ENCODE assay signal across 17 cellular contexts in genomic region chr6:31614075-31614619, GRCh38. TPM values are rescaled to one million over a fixed set of nuclear protein-coding genes. Genes with fewer than 3 reads are reported as not detected.
A peak's percentile ranks its signal among the peaks of the same experiment; 100 is the strongest.
DNase-seq lines count a peak whose midpoint lies in the region; ATAC-seq and TF ChIP-seq lines count a peak whose summit lies in the region.
"Had no signal": no experiment of that assay in that cellular context is flagged by ENCODE, and none has a peak within 500 bp of the region (broad histone marks: within the 10 kb centered on the region; RNA-seq: fewer than 3 reads in every experiment).

No MANE protein-coding gene starts in this region.

- no peaks in the 10 kb centered on the region for H3K9me3 ChIP-seq in DOHH2 (ENCODE audit: control insufficient read depth, insufficient read depth, low read length)
- H3K9me3 ChIP-seq in IMR-90 (ENCODE audit: control insufficient read depth, insufficient read depth, low read length) = no peaks in the 10 kb centered on the region

- H3K27me3 ChIP-seq in DOHH2 (ENCODE audit: control insufficient read depth, low read length) (no peaks in the 10 kb centered on the region), IMR-90 (ENCODE audit: control insufficient read depth, insufficient read depth, low read length) (peaks cover 7% of the 10 kb centered on the region)
- H3K27me3 ChIP-seq: cardiac muscle cell had no signal

- TF ChIP-seq CTCF in DOHH2 (IDR thresholded peaks at IDR 0.05; ENCODE audit: low read depth, low read length, poor library complexity, severe bottlenecking) (no peak), IMR-90 (conservative IDR thresholded peaks at IDR 0.05; ENCODE audit: low read depth, low read length) (no peak), nephron (IDR thresholded peaks at IDR 0.05; ENCODE audit: unreplicated experiment in 3 of 3) (no peak)

- H4K5ac ChIP-seq in IMR-90 (ENCODE audit: low read depth, low read length) = no peak overlapping the region

- 0 out of 2 replicates have a peak, but pooled peaks cover 3% of the 10 kb centered on the region for H3K9me1 ChIP-seq in IMR-90 (ENCODE audit: insufficient read depth, low read length)

- no peak overlapping the region for H4K91ac ChIP-seq in IMR-90 (ENCODE audit: insufficient read depth, low read depth, low read length)

- TF ChIP-seq RAD21 in IMR-90 (IDR thresholded peaks at IDR 0.05; ENCODE audit: low read length) = no peak

- no peak overlapping the region for H3K23ac ChIP-seq in IMR-90 (ENCODE audit: low read depth, low read length)

- peaks cover 29% of the 10 kb centered on the region for H3K4me1 Mint-ChIP-seq in nephron

- no peak for TF ChIP-seq POLR2A in IMR-90 (IDR thresholded peaks at IDR 0.05; ENCODE audit: low read depth, low read length)

- H4K20me1 ChIP-seq in DOHH2 (ENCODE audit: control insufficient read depth, insufficient read depth, low read depth, low read length) (no peaks in the 10 kb centered on the region), IMR-90 (ENCODE audit: insufficient read depth, low read length) (no peaks in the 10 kb centered on the region)

- H3K79me2 ChIP-seq in DOHH2 (ENCODE audit: control insufficient read depth, low read length) = peaks cover 9% of the 10 kb centered on the region

- in situ Hi-C loops in IMR-90 (cut with MboI; ENCODE audit: low sequenced_read_pairs) = no loop called here

- H3K27me3 Mint-ChIP-seq in nephron (ENCODE audit: low read depth) = no peaks in the 10 kb centered on the region
- H3K27me3 Mint-ChIP-seq: CD4-positive, CD25-positive, alpha-beta regulatory T cell; stimulated activated naive CD8-positive, alpha-beta T cell treated with anti-CD3 and anti-CD28 coated beads, Interleukin-15, amount 100 ng/mL, for 72 hours had no signal

- ATAC-seq in IMR-90 (ENCODE audit: low read depth) (no peak), HG02623 (IDR thresholded peaks at IDR 0.05; ENCODE audit: unreplicated experiment) (no peak)
- ATAC-seq: stimulated activated naive CD8-positive, alpha-beta T cell treated with anti-CD3 and anti-CD28 coated beads, Interleukin-15, amount 100 ng/mL, for 72 hours had no signal

- no CpG with 5 or more reads among the region's 8 CpGs for WGBS in IMR-90 (ENCODE audit: extremely low coverage in 2 of 2, insufficient read length in 1 of 2), 2 experiments

- DNase-seq in IMR-90 (no peak), UCSD-AML1 (lab: John Stamatoyannopoulos, UW; ENCODE audit: unreplicated experiment) (peak; percentile 47), iPS-NIHi7 (ENCODE audit: extremely low spot score) (no peak), SW480 (ENCODE audit: low spot score) (no peak), activated T-cell treated with anti-CD3 and anti-CD28 coated beads for 4 hours (no peak)
- DNase-seq: activated CD4-positive, alpha-beta T cell treated with anti-CD3 and anti-CD28 coated beads for 4 hours; activated gamma-delta T cell; CD4-positive, CD25-positive, alpha-beta regulatory T cell; GM23248; NCI-H1436 treated with DMSO at 0.1 percent for 48 hours; stimulated activated CD4-positive, alpha-beta T cell treated with anti-CD3 and anti-CD28 coated beads, Interleukin-4, amount 100 ng/mL, for 24 hours; stimulated activated naive CD8-positive, alpha-beta T cell treated with anti-CD3 and anti-CD28 coated beads, Interleukin-15, amount 100 ng/mL, for 72 hours had no signal

- H3K4me3 ChIP-seq in DOHH2 (ENCODE audit: low read length) = no peak overlapping the region
- H3K4me3 ChIP-seq in IMR-90 (ENCODE audit: insufficient read depth, low read depth, low read length) = no peak overlapping the region
- H3K4me3 ChIP-seq: cardiac muscle cell, GM23248 had no signal

- no peak overlapping the region for H3K18ac ChIP-seq in IMR-90 (ENCODE audit: low read depth, low read length)

- H2AFZ ChIP-seq in IMR-90 (replicated peaks; ENCODE audit: low read length, poor library complexity) = peak overlapping the region; percentile 44
- H2AFZ ChIP-seq: GM23248 had no signal

- no peaks in the 10 kb centered on the region for H3K9me2 ChIP-seq in DOHH2 (replicated peaks; ENCODE audit: control insufficient read depth, low read length)

- no peak overlapping the region for H2AK9ac ChIP-seq in IMR-90 (replicated peaks; ENCODE audit: low read depth, low read length, poor library complexity)

- dilution Hi-C loops in IMR-90 (cut with HindIII; ENCODE audit: low sequenced_read_pairs, unreplicated experiment) = no loop called here

- no peak overlapping the region for H4K8ac ChIP-seq in IMR-90 (ENCODE audit: low read depth in 2 of 2, low read length in 2 of 2)

- no peak overlapping the region for H2BK15ac ChIP-seq in IMR-90 (ENCODE audit: low read depth, low read length)

- H3K56ac ChIP-seq in IMR-90 (ENCODE audit: extremely low read depth, insufficient read depth, low read length) = no peak overlapping the region

- no TSS peak for BruUV-seq in IMR-90 (replicated peaks; lab: Mats Ljungman, UMichigan)

- H3K4me2 ChIP-seq in DOHH2 (ENCODE audit: low read length) = peak overlapping the region; percentile 93
- H3K4me2 ChIP-seq in IMR-90 (ENCODE audit: low read depth, low read length) = no peak overlapping the region

- CTCF ChIA-PET in IMR-90 (lab: Yijun Ruan, JAX) = interaction anchor here (0.7 kb wide), 1 partner anchor 18 kb away, joined by 7 read pairs; no protein-coding TSS in a partner anchor

- H2BK120ac ChIP-seq in IMR-90 (ENCODE audit: low read depth, low read length) = no peak overlapping the region

- no peak overlapping the region for H3K14ac ChIP-seq in IMR-90 (replicated peaks; ENCODE audit: low read depth, low read length)

- peaks cover 18% of the 10 kb centered on the region for H3F3A ChIP-seq in DOHH2 (ENCODE audit: control insufficient read depth, insufficient read depth)

- H3K27ac ChIP-seq in DOHH2 (ENCODE audit: low read depth, low read length) (peak overlapping the region; percentile 71), IMR-90 (ENCODE audit: insufficient read depth, low read length) (no peak overlapping the region)
- H3K27ac ChIP-seq: cardiac muscle cell, GM23248 had no signal

- intact Hi-C loops in IMR-90 (cut with micrococcal nuclease) = loop anchor here (2.0 kb wide), 1 partner anchor 53 kb away; no protein-coding TSS in a partner anchor

- no peaks in the 10 kb centered on the region for H3K79me1 ChIP-seq in IMR-90 (ENCODE audit: low read depth in 1 of 2, low read length in 2 of 2)

- H2BK20ac ChIP-seq in IMR-90 (ENCODE audit: low read depth, low read length) = no peak overlapping the region

- H3K9ac ChIP-seq in IMR-90 (ENCODE audit: low read depth, low read length) = no peak overlapping the region
- H3K9ac ChIP-seq: GM23248 had no signal

- H3K4me1 ChIP-seq in DOHH2 (ENCODE audit: control insufficient read depth, low read length) = peaks cover 34% of the 10 kb centered on the region
- no peaks in the 10 kb centered on the region for H3K4me1 ChIP-seq in IMR-90 (ENCODE audit: control insufficient read depth, insufficient read depth, low read length)

- H3K36me3 ChIP-seq in DOHH2 (ENCODE audit: control insufficient read depth, low read length) (no peaks in the 10 kb centered on the region), IMR-90 (ENCODE audit: control insufficient read depth, insufficient read depth, low read length) (no peaks in the 10 kb centered on the region)
- H3K36me3 ChIP-seq: cardiac muscle cell had no signal

- no peak overlapping the region for H2AK5ac ChIP-seq in IMR-90 (ENCODE audit: low read depth, low read length)

- H3K4ac ChIP-seq in IMR-90 (ENCODE audit: low read depth, low read length) = no peak overlapping the region

- H3K4me3 Mint-ChIP-seq in nephron = no peak overlapping the region

- H3K9me3 Mint-ChIP-seq in nephron = no peaks in the 10 kb centered on the region
- H3K9me3 Mint-ChIP-seq: CD4-positive, CD25-positive, alpha-beta regulatory T cell; stimulated activated naive CD8-positive, alpha-beta T cell treated with anti-CD3 and anti-CD28 coated beads, Interleukin-15, amount 100 ng/mL, for 72 hours had no signal

- H3K36me3 Mint-ChIP-seq in nephron (ENCODE audit: low read depth) = no peaks in the 10 kb centered on the region
- H3K36me3 Mint-ChIP-seq: CD4-positive, CD25-positive, alpha-beta regulatory T cell had no signal

- H3K27ac Mint-ChIP-seq in nephron = peak overlapping the region; percentile 78 to 94 (median 86)

- POLR2A ChIA-PET in IMR-90 (lab: Charles Lee; ENCODE audit: unreplicated experiment) = no interaction called here

- no peak overlapping the region for H2BK5ac ChIP-seq in IMR-90 (ENCODE audit: low read depth, low read length, poor library complexity, severe bottlenecking)

TF ChIP-seq in IMR-90, 13 proteins besides CTCF, POLR2A, EP300 and RAD21 (continues in another document):
- TF ChIP-seq FOS (IDR thresholded peaks at IDR 0.05; ENCODE audit: low read depth, low read length) (no peak), RCOR1 (IDR thresholded peaks at IDR 0.05; ENCODE audit: insufficient replicate concordance, low read length) (no peak), MXI1 (IDR thresholded peaks at IDR 0.05; ENCODE audit: borderline replicate concordance, low read depth, low read length) (no peak)

RNA-seq across cellular contexts. Expression of gene AIF1, which starts 0.9 kb away (rescaled TPM):
- not detected in 2 replicates for total RNA-seq in IMR-90 (2012; rRNA removed)
- polyA plus RNA-seq in IMR-90 (2012; rRNA removed) = not detected in 2 replicates
- polyA plus RNA-seq in IMR-90 (2012; cell fraction: cytosol; rRNA removed) = not detected in 2 replicates
- not detected in 2 replicates for polyA plus RNA-seq in IMR-90 (2012; cell fraction: nucleus; rRNA removed; ENCODE audit: low replicate concordance)
- total RNA-seq: cardiac muscle cell, GM23248, HT1080 had no signal
- polyA plus RNA-seq: GM23248 had no signal

RNA-seq across cellular contexts. Expression of gene PRRC2A, which starts 6.4 kb away (rescaled TPM):
- 7.7 and 8.1 TPM in 2 replicates for total RNA-seq in IMR-90 (2012; rRNA removed)
- 88.6 and 101 TPM in 2 replicates for polyA plus RNA-seq in IMR-90 (2012; rRNA removed)
- polyA plus RNA-seq in IMR-90 (2012; cell fraction: cytosol; rRNA removed) = 46.8 and 73.0 TPM in 2 replicates
- 196 and 327 TPM in 2 replicates for polyA plus RNA-seq in IMR-90 (2012; cell fraction: nucleus; rRNA removed; ENCODE audit: low replicate concordance)

RNA-seq across cellular contexts. Expression of gene NCR3, which starts 21.3 kb away (rescaled TPM):
- total RNA-seq in IMR-90 (2012; rRNA removed) = not detected in 2 replicates
- not detected in 2 replicates for polyA plus RNA-seq in IMR-90 (2012; rRNA removed)
- not detected in 2 replicates for polyA plus RNA-seq in IMR-90 (2012; cell fraction: cytosol; rRNA removed)
- polyA plus RNA-seq in IMR-90 (2012; cell fraction: nucleus; rRNA removed; ENCODE audit: low replicate concordance) = not detected in 2 replicates
- total RNA-seq: cardiac muscle cell, GM23248, HT1080 had no signal
- polyA plus RNA-seq: cardiac muscle cell, GM23248 had no signal

RNA-seq across cellular contexts. Expression of gene LST1, which starts 28.1 kb away (rescaled TPM):
- total RNA-seq in IMR-90 (2012; rRNA removed) = not detected in 2 replicates
- not detected in 2 replicates for polyA plus RNA-seq in IMR-90 (2012; rRNA removed)
- not detected in 2 replicates for polyA plus RNA-seq in IMR-90 (2012; cell fraction: cytosol; rRNA removed)
- polyA plus RNA-seq in IMR-90 (2012; cell fraction: nucleus; rRNA removed; ENCODE audit: low replicate concordance) = not detected in 2 replicates
- total RNA-seq: cardiac muscle cell, GM23248, HT1080 had no signal
- polyA plus RNA-seq: cardiac muscle cell, GM23248 had no signal

RNA-seq across cellular contexts. Expression of gene LTB, which starts 31.9 kb away (rescaled TPM):
- total RNA-seq in IMR-90 (2012; rRNA removed) = not detected in 2 replicates
- polyA plus RNA-seq in IMR-90 (2012; rRNA removed) = not detected in 2 replicates
- 0.16 TPM in 1 of 2 replicates, not detected in the other for polyA plus RNA-seq in IMR-90 (2012; cell fraction: cytosol; rRNA removed)
- polyA plus RNA-seq in IMR-90 (2012; cell fraction: nucleus; rRNA removed; ENCODE audit: low replicate concordance) = not detected in 2 replicates
- total RNA-seq: cardiac muscle cell, GM23248, HT1080 had no signal
- polyA plus RNA-seq: GM23248 had no signal
